20 cellular contexts compared by ENCODE assay signal in genomic region chr5:145803617-145804016, GRCh38. TPM values are rescaled to one million over a fixed set of nuclear protein-coding genes. Genes with fewer than 3 reads are reported as not detected.
A peak's percentile ranks its signal among the peaks of the same experiment; 100 is the strongest.
DNase-seq lines count a peak whose midpoint lies in the region; ATAC-seq and TF ChIP-seq lines count a peak whose summit lies in the region.
"Had no signal": no experiment of that assay in that cellular context is flagged by ENCODE, and none has a peak within 500 bp of the region (broad histone marks: within the 10 kb centered on the region; RNA-seq: fewer than 3 reads in every experiment).

No MANE protein-coding gene starts in this region.

- H3K9me3 ChIP-seq in endodermal cell (ENCODE audit: control insufficient read depth, low read length), result no peaks in the 10 kb centered on the region
- H3K9me3 ChIP-seq: BLaER1, Caco-2, HAP-1 had no signal

- WGBS in endodermal cell (ENCODE audit: insufficient coverage in 1 of 2, insufficient read length in 1 of 2), 2 experiments, result 93 to 100% methylated on average over 1 to 2 of the region's 2 CpGs

- CTCF ChIA-PET in WTC11 (lab: Charles Lee), result interaction anchor here (1.5 kb wide), 1 partner anchor 22 kb away, joined by 3 read pairs; no protein-coding TSS in a partner anchor

- no peaks in the 10 kb centered on the region for H3K27me3 ChIP-seq in endodermal cell (ENCODE audit: control insufficient read depth, insufficient read depth, low read length, poor library complexity, severe bottlenecking)
- H3K27me3 ChIP-seq: BLaER1 had no signal

- POLR2A ChIA-PET in WTC11 (lab: Charles Lee), result no interaction called here

- ATAC-seq in WTC11, result no peak
- ATAC-seq in GM18861 (IDR thresholded peaks at IDR 0.05; ENCODE audit: unreplicated experiment), result no peak
- ATAC-seq: CD8-positive, alpha-beta T cell had no signal

- no peaks in the 10 kb centered on the region for H3K9me3 Mint-ChIP-seq in WTC11
- H3K9me3 Mint-ChIP-seq in endodermal cell, result no peaks in the 10 kb centered on the region
- H3K9me3 Mint-ChIP-seq: CD8-positive, alpha-beta T cell; HFFc6 had no signal

- DNase-seq in WTC11 (ENCODE audit: low spot score), result no peak
- DNase-seq in endodermal cell, result no peak
- DNase-seq in left kidney (ENCODE audit: low read depth, low spot score), result peak; percentile 65
- peak; percentile 78 for DNase-seq in renal cortical epithelial cell (ENCODE audit: low read depth)
- no peak for DNase-seq in A172 (ENCODE audit: low spot score)
- no peak for DNase-seq in SK-N-DZ (ENCODE audit: low spot score)
- DNase-seq in effector CD8-positive, alpha-beta T cell (lab: John Stamatoyannopoulos, UW), result no peak
- DNase-seq: CD4-positive, CD25-positive, alpha-beta regulatory T cell; CD8-positive, alpha-beta T cell; DMS153; DMS79 treated with DMSO at 0.1 percent for 48 hours; GF-D8; GM23248; HFFc6 had no signal

- no peaks in the 10 kb centered on the region for H3K36me3 ChIP-seq in endodermal cell (ENCODE audit: control insufficient read depth, insufficient read depth, low read length)
- H3K36me3 ChIP-seq: HAP-1 had no signal

- H3K36me3 Mint-ChIP-seq in WTC11, result no peaks in the 10 kb centered on the region
- no peaks in the 10 kb centered on the region for H3K36me3 Mint-ChIP-seq in endodermal cell (ENCODE audit: low read depth)
- H3K36me3 Mint-ChIP-seq: CD4-positive, CD25-positive, alpha-beta regulatory T cell; CD8-positive, alpha-beta T cell had no signal

- peak overlapping the region; percentile 20 for H3K4me3 ChIP-seq in endodermal cell (ENCODE audit: low read length)
- H3K4me3 ChIP-seq: BLaER1, GM23248, HAP-1 had no signal

- no peak overlapping the region for H3K9ac ChIP-seq in endodermal cell (ENCODE audit: extremely low read depth, low read length, poor library complexity, severe bottlenecking)
- H3K9ac ChIP-seq: BLaER1, GM23248 had no signal

- no peak overlapping the region for H3K4me3 Mint-ChIP-seq in WTC11
- no peak overlapping the region for H3K4me3 Mint-ChIP-seq in endodermal cell
- H3K4me3 Mint-ChIP-seq: B cell; CD4-positive, CD25-positive, alpha-beta regulatory T cell; CD8-positive, alpha-beta T cell; HFFc6 had no signal

- H3K27ac ChIP-seq in endodermal cell (ENCODE audit: low read depth, low read length), result no peak overlapping the region
- H3K27ac ChIP-seq: BLaER1, C4-2B, GM23248 had no signal

- H3K27me3 Mint-ChIP-seq in WTC11 (ENCODE audit: low read depth) (no peaks in the 10 kb centered on the region), endodermal cell (ENCODE audit: insufficient read depth) (no peaks in the 10 kb centered on the region)
- H3K27me3 Mint-ChIP-seq: B cell; CD4-positive, CD25-positive, alpha-beta regulatory T cell had no signal

- H3K4me1 ChIP-seq in endodermal cell (ENCODE audit: control insufficient read depth, insufficient read depth, low read length), result peaks cover 8% of the 10 kb centered on the region
- H3K4me1 ChIP-seq: BLaER1, HAP-1 had no signal

- TF ChIP-seq CTCF in WTC11 (IDR thresholded peaks at IDR 0.05) (no peak), endodermal cell (conservative IDR thresholded peaks at IDR 0.05) (no peak)

- H3K4me1 Mint-ChIP-seq in WTC11 (peaks cover 22% of the 10 kb centered on the region), endodermal cell (peaks cover 22% of the 10 kb centered on the region)
- H3K4me1 Mint-ChIP-seq: B cell; CD4-positive, CD25-positive, alpha-beta regulatory T cell had no signal

- H3K27ac Mint-ChIP-seq in WTC11, result peak overlapping the region; percentile 69; the same call in 1 of the 2 replicates
- H3K27ac Mint-ChIP-seq in endodermal cell, result peak overlapping the region; percentile 52
- H3K27ac Mint-ChIP-seq: B cell; CD4-positive, CD25-positive, alpha-beta regulatory T cell; CD8-positive, alpha-beta T cell; HFFc6 had no signal

TF ChIP-seq in WTC11, 78 proteins besides CTCF, POLR2A, EP300 and RAD21:
- TF ChIP-seq NFE2L1 (CRISPR knock-in tag; IDR thresholded peaks at IDR 0.05) (no peak), RELA (CRISPR knock-in tag; IDR thresholded peaks at IDR 0.05; ENCODE audit: borderline replicate concordance) (no peak), TCF7 (CRISPR knock-in tag; IDR thresholded peaks at IDR 0.05; ENCODE audit: low read depth) (no peak), ATF1 (CRISPR knock-in tag; IDR thresholded peaks at IDR 0.05) (no peak), ZNF671 (CRISPR knock-in tag; IDR thresholded peaks at IDR 0.05) (no peak), ZSCAN18 (CRISPR knock-in tag; IDR thresholded peaks at IDR 0.05) (no peak), OVOL2 (CRISPR knock-in tag; IDR thresholded peaks at IDR 0.05; ENCODE audit: borderline replicate concordance) (no peak), FOXK1 (CRISPR knock-in tag; IDR thresholded peaks at IDR 0.05) (no peak), PRRX2 (CRISPR knock-in tag; IDR thresholded peaks at IDR 0.05) (no peak), ZNF263 (CRISPR knock-in tag; IDR thresholded peaks at IDR 0.05; ENCODE audit: low read depth) (no peak), GTF2I (CRISPR knock-in tag; conservative IDR thresholded peaks at IDR 0.05) (no peak), ZNF138 (CRISPR knock-in tag; conservative IDR thresholded peaks at IDR 0.05) (no peak)
- TF ChIP-seq, protein P1, sequence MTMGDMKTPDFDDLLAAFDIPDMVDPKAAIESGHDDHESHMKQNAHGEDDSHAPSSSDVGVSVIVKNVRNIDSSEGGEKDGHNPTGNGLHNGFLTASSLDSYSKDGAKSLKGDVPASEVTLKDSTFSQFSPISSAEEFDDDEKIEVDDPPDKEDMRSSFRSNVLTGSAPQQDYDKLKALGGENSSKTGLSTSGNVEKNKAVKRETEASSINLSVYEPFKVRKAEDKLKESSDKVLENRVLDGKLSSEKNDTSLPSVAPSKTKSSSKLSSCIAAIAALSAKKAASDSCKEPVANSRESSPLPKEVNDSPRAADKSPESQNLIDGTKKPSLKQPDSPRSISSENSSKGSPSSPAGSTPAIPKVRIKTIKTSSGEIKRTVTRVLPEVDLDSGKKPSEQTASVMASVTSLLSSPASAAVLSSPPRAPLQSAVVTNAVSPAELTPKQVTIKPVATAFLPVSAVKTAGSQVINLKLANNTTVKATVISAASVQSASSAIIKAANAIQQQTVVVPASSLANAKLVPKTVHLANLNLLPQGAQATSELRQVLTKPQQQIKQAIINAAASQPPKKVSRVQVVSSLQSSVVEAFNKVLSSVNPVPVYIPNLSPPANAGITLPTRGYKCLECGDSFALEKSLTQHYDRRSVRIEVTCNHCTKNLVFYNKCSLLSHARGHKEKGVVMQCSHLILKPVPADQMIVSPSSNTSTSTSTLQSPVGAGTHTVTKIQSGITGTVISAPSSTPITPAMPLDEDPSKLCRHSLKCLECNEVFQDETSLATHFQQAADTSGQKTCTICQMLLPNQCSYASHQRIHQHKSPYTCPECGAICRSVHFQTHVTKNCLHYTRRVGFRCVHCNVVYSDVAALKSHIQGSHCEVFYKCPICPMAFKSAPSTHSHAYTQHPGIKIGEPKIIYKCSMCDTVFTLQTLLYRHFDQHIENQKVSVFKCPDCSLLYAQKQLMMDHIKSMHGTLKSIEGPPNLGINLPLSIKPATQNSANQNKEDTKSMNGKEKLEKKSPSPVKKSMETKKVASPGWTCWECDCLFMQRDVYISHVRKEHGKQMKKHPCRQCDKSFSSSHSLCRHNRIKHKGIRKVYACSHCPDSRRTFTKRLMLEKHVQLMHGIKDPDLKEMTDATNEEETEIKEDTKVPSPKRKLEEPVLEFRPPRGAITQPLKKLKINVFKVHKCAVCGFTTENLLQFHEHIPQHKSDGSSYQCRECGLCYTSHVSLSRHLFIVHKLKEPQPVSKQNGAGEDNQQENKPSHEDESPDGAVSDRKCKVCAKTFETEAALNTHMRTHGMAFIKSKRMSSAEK (CRISPR knock-in tag; IDR thresholded peaks at IDR 0.05; ENCODE audit: borderline replicate concordance), result no peak
- TF ChIP-seq, protein P2, sequence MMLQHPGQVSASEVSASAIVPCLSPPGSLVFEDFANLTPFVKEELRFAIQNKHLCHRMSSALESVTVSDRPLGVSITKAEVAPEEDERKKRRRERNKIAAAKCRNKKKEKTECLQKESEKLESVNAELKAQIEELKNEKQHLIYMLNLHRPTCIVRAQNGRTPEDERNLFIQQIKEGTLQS (CRISPR knock-in tag; conservative IDR thresholded peaks at IDR 0.05), result no peak

RNA-seq across cellular contexts. Expression of gene PRELID2, which starts 31.5 kb away (rescaled TPM):
- 10.0 to 16.2 TPM (median 14.5 TPM) in 3 replicates for total RNA-seq in WTC11 (2021)
- 10 to 100 TPM in 1 of 2 donors, 1 to 10 TPM in 1; 6.7 to 14.3 TPM for total RNA-seq in endodermal cell
- polyA plus RNA-seq in endodermal cell (2013, experiment 1 of 2), result 9.4 TPM
- polyA plus RNA-seq in endodermal cell (2013, experiment 2 of 2), result 8.9 TPM
- total RNA-seq in renal cortical epithelial cell, result 24.8 and 43.1 TPM in 2 replicates
- total RNA-seq in A172 (2014; rRNA removed; shearing (Covaris generic)), result 26.3 and 28.1 TPM in 2 replicates
- 4.4 and 7.1 TPM in 2 replicates for polyA plus RNA-seq in SK-N-DZ (2014; cell fraction: cytosol; rRNA removed)
- polyA plus RNA-seq in SK-N-DZ (2014; cell fraction: nucleus; rRNA removed), result 1.1 and 1.3 TPM in 2 replicates

Comparison
In these comparisons a context has a peak if more than half of its experiments do, and no peak if none do; other contexts are left out.
1. DNase-seq: peak in left kidney (single experiment) and renal cortical epithelial cell (single experiment); none in WTC11 (single experiment), endodermal cell (single experiment), A172 (single experiment), SK-N-DZ (single experiment) and effector CD8-positive, alpha-beta T cell (single experiment).